22 cellular contexts compared by ENCODE assay signal in the genomic region with DNA sequence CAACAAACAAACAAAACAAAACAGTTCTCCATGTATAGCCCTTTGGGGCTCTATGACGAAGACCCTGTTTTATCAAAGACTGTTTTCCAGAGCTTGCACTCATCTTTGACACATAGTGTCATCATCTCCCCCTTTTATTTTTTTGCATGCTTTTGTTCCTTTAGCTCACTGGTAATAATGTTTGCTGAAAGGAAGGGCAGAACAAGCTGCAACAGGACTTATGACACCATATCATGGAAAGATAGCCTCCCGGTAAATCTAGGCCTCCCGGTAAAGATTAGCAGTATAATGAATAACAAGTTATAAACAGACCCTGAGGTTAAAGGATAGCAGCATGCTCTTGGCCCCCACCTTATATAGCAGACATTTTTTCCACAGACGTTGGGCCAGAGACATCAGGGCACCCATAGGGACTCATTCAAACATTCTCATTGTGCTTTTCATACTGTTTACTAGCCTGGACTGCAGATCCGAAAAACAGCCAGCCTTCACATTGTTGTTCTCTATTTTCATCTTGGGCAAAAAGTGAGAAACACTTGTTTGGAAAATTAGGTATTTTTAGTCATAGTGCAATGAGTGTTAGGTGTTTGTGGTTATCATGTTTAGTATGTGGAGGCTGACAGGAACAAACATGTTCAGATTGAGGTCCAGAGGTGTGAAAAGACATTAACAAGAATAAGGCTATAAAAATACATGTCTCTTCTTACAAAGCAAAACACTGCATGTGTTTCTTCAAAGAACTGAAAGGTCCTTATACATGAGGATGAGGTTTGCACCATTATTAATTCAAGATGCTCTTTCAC.
DNase-seq lines count a peak whose midpoint lies in the region; ATAC-seq, FAIRE-seq and TF ChIP-seq lines count a peak whose summit lies in the region.
"Had no signal": no experiment of that assay in that cellular context is flagged by ENCODE, and none has a peak within 500 bp of the region (broad histone marks: within the 10 kb centered on the region; RNA-seq: fewer than 3 reads in every experiment).

No MANE protein-coding gene starts in this region.

- no peak overlapping the region for H3K27ac Mint-ChIP-seq in HFFc6
- H3K27ac Mint-ChIP-seq: activated CD4-positive, alpha-beta T cell treated with anti-CD3 and anti-CD28 coated beads, Interleukin-2, amount 10 ng/mL, durations not matched to agents 24 days and 14 days; CD4-positive, alpha-beta memory T cell; stimulated activated naive B cell treated with anti-CD40 and anti-IgM and Interleukin-4, amounts not matched to agents 10 μg/mL and 1 μg/mL and 100 μg/mL, for 72 hours had no signal

- DNase-seq in bronchial epithelial cell (ENCODE audit: low read depth) (peak; percentile 93), keratinocyte (ENCODE audit: low read depth, low spot score) (peak; percentile 13), NCI-H1048 (lab: John Stamatoyannopoulos, UW) (no peak), HFFc6 (no peak), pancreas (no peak), Kasumi-1 (lab: John Stamatoyannopoulos, UW) (no peak)
- DNase-seq: activated CD4-positive, alpha-beta T cell treated with anti-CD3 and anti-CD28 coated beads, Interleukin-2, amount 10 ng/mL, durations not matched to agents 24 days and 14 days; activated gamma-delta T cell; CD4-positive, alpha-beta memory T cell; dermis blood vessel endothelial cell; Karpas-422; mucosa of descending colon; NCI-H1105; NCI-H2081 treated with DMSO at 0.1 percent for 48 hours; NCI-H524; nucleus accumbens; right lobe of liver; SHP77; stimulated activated naive B cell treated with anti-CD40 and anti-IgM and Interleukin-4, amounts not matched to agents 10 μg/mL and 1 μg/mL and 100 μg/mL, for 72 hours had no signal

- FAIRE-seq in bronchial epithelial cell (lab: Jason Lieb, UNC) (no peak), keratinocyte (lab: Jason Lieb, UNC) (peak; percentile 79), pancreas (lab: Jason Lieb, UNC) (no peak)

- dilution Hi-C loops in keratinocyte (cut with MboI; ENCODE audit: extremely low pct_ligation_motif_present, low sequenced_read_pairs), result no loop called here

- H4K20me1 ChIP-seq in keratinocyte (ENCODE audit: control insufficient read depth, extremely low read depth, insufficient read depth, low read length), result no peaks in the 10 kb centered on the region

- H3K36me3 Mint-ChIP-seq in HFFc6 (ENCODE audit: low read depth), result no peaks in the 10 kb centered on the region
- H3K36me3 Mint-ChIP-seq: CD4-positive, alpha-beta memory T cell; stimulated activated naive B cell treated with anti-CD40 and anti-IgM and Interleukin-4, amounts not matched to agents 10 μg/mL and 1 μg/mL and 100 μg/mL, for 72 hours had no signal

- H3K27me3 ChIP-seq in bronchial epithelial cell (ENCODE audit: control insufficient read depth, insufficient read depth, low read length) (no peaks in the 10 kb centered on the region), keratinocyte (ENCODE audit: control insufficient read depth, extremely low read depth, insufficient read depth, low read length) (no peaks in the 10 kb centered on the region), pancreas (no peaks in the 10 kb centered on the region)
- H3K27me3 ChIP-seq: right lobe of liver had no signal

- H3K4me3 ChIP-seq in bronchial epithelial cell (ENCODE audit: low read depth, low read length), result no peak overlapping the region
- peak overlapping the region in 1 of 3 experiments; percentile 20 for H3K4me3 ChIP-seq in keratinocyte (ENCODE audit: control insufficient read depth in 2 of 3, extremely low read depth in 1 of 3, insufficient read depth in 2 of 3, low read depth in 1 of 3, low read length in 3 of 3)
- no peak overlapping the region for H3K4me3 ChIP-seq in pancreas
- H3K4me3 ChIP-seq: mucosa of descending colon, right lobe of liver had no signal

- WGBS in pancreas, 2 donors, result 55 to 58% methylated on average over 5 of the region's 5 CpGs

- no peaks in the 10 kb centered on the region; the same call in 1 of the 2 replicates for H3K27me3 Mint-ChIP-seq in HFFc6 (ENCODE audit: insufficient read depth)
- H3K27me3 Mint-ChIP-seq: activated CD4-positive, alpha-beta T cell treated with anti-CD3 and anti-CD28 coated beads, Interleukin-2, amount 10 ng/mL, durations not matched to agents 24 days and 14 days; CD4-positive, alpha-beta memory T cell; stimulated activated naive B cell treated with anti-CD40 and anti-IgM and Interleukin-4, amounts not matched to agents 10 μg/mL and 1 μg/mL and 100 μg/mL, for 72 hours had no signal

- H3K9me3 Mint-ChIP-seq in HFFc6, result no peaks in the 10 kb centered on the region; the same call in 1 of the 2 replicates
- H3K9me3 Mint-ChIP-seq: activated CD4-positive, alpha-beta T cell treated with anti-CD3 and anti-CD28 coated beads, Interleukin-2, amount 10 ng/mL, durations not matched to agents 24 days and 14 days; stimulated activated naive B cell treated with anti-CD40 and anti-IgM and Interleukin-4, amounts not matched to agents 10 μg/mL and 1 μg/mL and 100 μg/mL, for 72 hours had no signal

- TF ChIP-seq CTCF in bronchial epithelial cell (IDR thresholded peaks at IDR 0.05; ENCODE audit: insufficient read depth, low read length, severe bottlenecking) (no peak), keratinocyte (optimal IDR thresholded peaks at IDR 0.05 in 1 of 3, IDR thresholded peaks at IDR 0.05 in 1 of 3, conservative IDR thresholded peaks at IDR 0.05 in 1 of 3; ENCODE audit: extremely low read depth in 1 of 3, insufficient read depth in 2 of 3, low read length in 3 of 3) (no peak), HFFc6 (IDR thresholded peaks at IDR 0.05) (no peak), pancreas (IDR thresholded peaks at IDR 0.05) (no peak)

- no peaks in the 10 kb centered on the region for H3K4me1 Mint-ChIP-seq in HFFc6 (ENCODE audit: low read depth)
- H3K4me1 Mint-ChIP-seq: activated CD4-positive, alpha-beta T cell treated with anti-CD3 and anti-CD28 coated beads, Interleukin-2, amount 10 ng/mL, durations not matched to agents 24 days and 14 days; CD4-positive, alpha-beta memory T cell had no signal

- peak overlapping the region; percentile 62 for H3K9ac ChIP-seq in keratinocyte (ENCODE audit: control insufficient read depth, extremely low read depth, insufficient read depth, low read length)

- peak overlapping the region; percentile 74 for H2AFZ ChIP-seq in keratinocyte (ENCODE audit: control insufficient read depth, low read length)

- no peak overlapping the region for H3K4me3 Mint-ChIP-seq in HFFc6
- H3K4me3 Mint-ChIP-seq: activated CD4-positive, alpha-beta T cell treated with anti-CD3 and anti-CD28 coated beads, Interleukin-2, amount 10 ng/mL, durations not matched to agents 24 days and 14 days; CD4-positive, alpha-beta memory T cell; stimulated activated naive B cell treated with anti-CD40 and anti-IgM and Interleukin-4, amounts not matched to agents 10 μg/mL and 1 μg/mL and 100 μg/mL, for 72 hours had no signal

- H3K4me1 ChIP-seq in keratinocyte (ENCODE audit: control insufficient read depth, extremely low read depth, insufficient read depth, low read length), result peaks cover 31% of the 10 kb centered on the region
- no peaks in the 10 kb centered on the region for H3K4me1 ChIP-seq in pancreas

- H3K36me3 ChIP-seq in bronchial epithelial cell (ENCODE audit: control insufficient read depth, insufficient read depth, low read length) (no peaks in the 10 kb centered on the region), keratinocyte (ENCODE audit: control insufficient read depth in 2 of 2, extremely low read depth in 1 of 2, insufficient read depth in 2 of 2, low read length in 2 of 2) (no peaks in the 10 kb centered on the region), pancreas (no peaks in the 10 kb centered on the region)
- H3K36me3 ChIP-seq: right lobe of liver had no signal

- no peaks in the 10 kb centered on the region for H3K9me3 ChIP-seq in keratinocyte (ENCODE audit: control insufficient read depth, low read depth, low read length)
- no peaks in the 10 kb centered on the region for H3K9me3 ChIP-seq in pancreas
- H3K9me3 ChIP-seq: mucosa of descending colon, right lobe of liver had no signal

- no peaks in the 10 kb centered on the region for H3K9me1 ChIP-seq in keratinocyte (ENCODE audit: control insufficient read depth, extremely low read depth, insufficient read depth, low read length)

- H3K79me2 ChIP-seq in keratinocyte (ENCODE audit: control insufficient read depth, insufficient read depth, low read length), result no peaks in the 10 kb centered on the region

- peak overlapping the region; percentile 89 for H3K4me2 ChIP-seq in keratinocyte (ENCODE audit: control insufficient read depth, extremely low read depth, insufficient read depth, low read depth, low read length)

- H3K27ac ChIP-seq in keratinocyte (ENCODE audit: control insufficient read depth, insufficient read depth, low read length), result peak overlapping the region; percentile 92
- H3K27ac ChIP-seq in pancreas, result no peak overlapping the region
- H3K27ac ChIP-seq: right lobe of liver had no signal

- intact Hi-C loops in pancreas (cut with DNase I), result no loop called here

- ATAC-seq in GM18498 (IDR thresholded peaks at IDR 0.05; ENCODE audit: unreplicated experiment) (peak; percentile 68), GM19372 (IDR thresholded peaks at IDR 0.05; ENCODE audit: low read depth, unreplicated experiment) (peak; percentile 67), pancreas (no peak)
- ATAC-seq: HCT116; mucosa of descending colon; stimulated activated naive B cell treated with anti-CD40 and anti-IgM and Interleukin-4, amounts not matched to agents 10 μg/mL and 1 μg/mL and 100 μg/mL, for 72 hours had no signal

Comparison
In these comparisons a context has a peak if more than half of its experiments do, and no peak if none do; other contexts are left out.
1. ATAC-seq: peak in GM18498 (single experiment) and GM19372 (single experiment); none in pancreas (0 of 4).
2. DNase-seq: peak in bronchial epithelial cell (single experiment) and keratinocyte (single experiment); none in NCI-H1048 (single experiment), HFFc6 (single experiment), pancreas (0 of 6) and Kasumi-1 (0 of 2).